Comparison of ENCODE assay signal across 11 cellular contexts in genomic region chr7:131039355-131039762, GRCh38.
DNase-seq lines count a peak whose midpoint lies in the region; ATAC-seq and TF ChIP-seq lines count a peak whose summit lies in the region.
"Had no signal": no experiment of that assay in that cellular context is flagged by ENCODE, and none has a peak within 500 bp of the region (broad histone marks: within the 10 kb centered on the region; RNA-seq: fewer than 3 reads in every experiment).

No MANE protein-coding gene starts in this region.

- 22 to 30% methylated on average over 2 of the region's 2 CpGs for WGBS in gastroesophageal sphincter (ENCODE audit: low coverage in 1 of 2), 2 donors
- 31% methylated on average over 2 of the region's 2 CpGs for WGBS in suprapubic skin
- WGBS in hepatocyte (ENCODE audit: low lambda C conversion rate, missing lambda C conversion rate), result 73% methylated on average over 2 of the region's 2 CpGs

- peak overlapping the region; percentile 1 for H3K27ac Mint-ChIP-seq in activated naive CD4-positive, alpha-beta T cell treated with anti-CD3 and anti-CD28 coated beads for 36 hours
- H3K27ac Mint-ChIP-seq in activated naive CD8-positive, alpha-beta T cell treated with anti-CD3 and anti-CD28 coated beads for 36 hours, result peak overlapping the region; percentile 38

- H3K9me3 ChIP-seq in gastroesophageal sphincter (no peaks in the 10 kb centered on the region), suprapubic skin (no peaks in the 10 kb centered on the region), hepatocyte (ENCODE audit: low read depth) (no peaks in the 10 kb centered on the region)

- H3K4me1 ChIP-seq in gastroesophageal sphincter (peaks cover 11 to 86% (median 14%) of the 10 kb centered on the region in 3 donors), suprapubic skin (peaks cover 36% of the 10 kb centered on the region), hepatocyte (ENCODE audit: insufficient read depth) (no peaks in the 10 kb centered on the region)

- no peaks in the 10 kb centered on the region for H3K79me2 ChIP-seq in hepatocyte

- H3K27me3 Mint-ChIP-seq in activated naive CD4-positive, alpha-beta T cell treated with anti-CD3 and anti-CD28 coated beads for 36 hours (ENCODE audit: low read depth), result no peaks in the 10 kb centered on the region
- H3K27me3 Mint-ChIP-seq in activated naive CD8-positive, alpha-beta T cell treated with anti-CD3 and anti-CD28 coated beads for 36 hours, result no peaks in the 10 kb centered on the region

- intact Hi-C loops in activated naive CD4-positive, alpha-beta T cell treated with anti-CD3 and anti-CD28 coated beads for 36 hours (cut with micrococcal nuclease), result loop anchor here (10.0 kb wide), 2 partner anchors 765 to 855 kb away; no protein-coding TSS in a partner anchor

- H3K4me3 ChIP-seq in gastroesophageal sphincter (no peak overlapping the region), suprapubic skin (no peak overlapping the region), hepatocyte (no peak overlapping the region)

- no peaks in the 10 kb centered on the region for H3K9me2 ChIP-seq in hepatocyte (replicated peaks; ENCODE audit: insufficient read depth)

- TF ChIP-seq CTCF in gastroesophageal sphincter (IDR thresholded peaks at IDR 0.05) (no peak), suprapubic skin (IDR thresholded peaks at IDR 0.05) (no peak), hepatocyte (IDR thresholded peaks at IDR 0.05; ENCODE audit: poor library complexity) (no peak)

- H3K4me2 ChIP-seq in hepatocyte, result no peak overlapping the region

- DNase-seq in activated naive CD4-positive, alpha-beta T cell treated with anti-CD3 and anti-CD28 coated beads for 36 hours, result no peak
- no peak for DNase-seq in activated naive CD4-positive, alpha-beta T cell (lab: John Stamatoyannopoulos, UW)
- no peak for DNase-seq in activated naive CD8-positive, alpha-beta T cell treated with anti-CD3 and anti-CD28 coated beads for 36 hours
- DNase-seq in suprapubic skin (ENCODE audit: low spot score in 2 of 2) (no peak), NCI-H446 (lab: John Stamatoyannopoulos, UW) (no peak), hepatocyte (ENCODE audit: low spot score) (no peak), NCI-H187 treated with DMSO at 0.1 percent for 48 hours (lab: John Stamatoyannopoulos, UW) (no peak)
- DNase-seq: activated T-cell treated with anti-CD3 and anti-CD28 coated beads for 4 hours, DMS79 treated with DMSO at 0.1 percent for 48 hours, NCI-H2029 had no signal

- no peak for ATAC-seq in gastroesophageal sphincter

- no peaks in the 10 kb centered on the region for H3K27me3 ChIP-seq in gastroesophageal sphincter
- H3K27me3 ChIP-seq in suprapubic skin, result no peaks in the 10 kb centered on the region
- H3K27me3 ChIP-seq in hepatocyte, result no peaks in the 10 kb centered on the region

- no peak for TF ChIP-seq POLR2A in gastroesophageal sphincter (IDR thresholded peaks at IDR 0.05)
- no peak for TF ChIP-seq POLR2A in suprapubic skin (IDR thresholded peaks at IDR 0.05)

- no peak overlapping the region for H3K4me3 Mint-ChIP-seq in activated naive CD4-positive, alpha-beta T cell treated with anti-CD3 and anti-CD28 coated beads for 36 hours
- no peak overlapping the region for H3K4me3 Mint-ChIP-seq in activated naive CD8-positive, alpha-beta T cell treated with anti-CD3 and anti-CD28 coated beads for 36 hours

- TF ChIP-seq EP300 in gastroesophageal sphincter (IDR thresholded peaks at IDR 0.05) (no peak), suprapubic skin (IDR thresholded peaks at IDR 0.05) (no peak)

- H2AFZ ChIP-seq in hepatocyte, result no peak overlapping the region

- H3K9me3 Mint-ChIP-seq in activated naive CD4-positive, alpha-beta T cell treated with anti-CD3 and anti-CD28 coated beads for 36 hours, result no peaks in the 10 kb centered on the region
- H3K9me3 Mint-ChIP-seq in activated naive CD8-positive, alpha-beta T cell treated with anti-CD3 and anti-CD28 coated beads for 36 hours, result no peaks in the 10 kb centered on the region

- CTCF ChIA-PET in activated naive CD4-positive, alpha-beta T cell treated with anti-CD3 and anti-CD28 coated beads for 36 hours (lab: Charles Lee), result interaction anchor here (0.6 to 4.3 kb wide), 23 partner anchors 8 to 813 kb away, joined by 3 to 72 read pairs (median 7); no protein-coding TSS in a partner anchor

- peak overlapping the region in 3 of 4 donors; percentile 39 to 55 (median 39) for H3K27ac ChIP-seq in gastroesophageal sphincter
- peak overlapping the region; percentile 31 for H3K27ac ChIP-seq in suprapubic skin
- no peak overlapping the region for H3K27ac ChIP-seq in hepatocyte

- H3K36me3 ChIP-seq in gastroesophageal sphincter (peaks cover 0 to 6% of the 10 kb centered on the region in 2 donors), suprapubic skin (peaks cover 3% of the 10 kb centered on the region), hepatocyte (replicated peaks; ENCODE audit: insufficient read depth, low read depth) (no peaks in the 10 kb centered on the region)

- H3K4me1 Mint-ChIP-seq in activated naive CD4-positive, alpha-beta T cell treated with anti-CD3 and anti-CD28 coated beads for 36 hours (ENCODE audit: low read depth), result peaks cover 67% of the 10 kb centered on the region
- H3K4me1 Mint-ChIP-seq in activated naive CD8-positive, alpha-beta T cell treated with anti-CD3 and anti-CD28 coated beads for 36 hours, result peaks cover 61% of the 10 kb centered on the region

- peaks cover 3% of the 10 kb centered on the region for H4K20me1 ChIP-seq in hepatocyte (ENCODE audit: insufficient read depth, poor library complexity, severe bottlenecking)

- peaks cover 4% of the 10 kb centered on the region for H3K36me3 Mint-ChIP-seq in activated naive CD4-positive, alpha-beta T cell treated with anti-CD3 and anti-CD28 coated beads for 36 hours (ENCODE audit: low read depth)
- H3K36me3 Mint-ChIP-seq in activated naive CD8-positive, alpha-beta T cell treated with anti-CD3 and anti-CD28 coated beads for 36 hours, result peaks cover 22% of the 10 kb centered on the region
